1 cellular context compared by ENCODE assay signal in genomic region chr20:57400821-57401564, GRCh38.
TF ChIP-seq lines count a peak whose summit lies in the region.

No MANE protein-coding gene starts in this region.

TF ChIP-seq in HepG2, 621 proteins besides CTCF, POLR2A, EP300 and RAD21 (continued from another document):
- TF ChIP-seq SKIL (CRISPR knock-in tag; IDR thresholded peaks at IDR 0.05; ENCODE audit: borderline replicate concordance) (no peak), AGO2 (optimal IDR thresholded peaks at IDR 0.05; ENCODE audit: low read depth, low read length) (peak; percentile 35), ZNF549 (CRISPR knock-in tag; IDR thresholded peaks at IDR 0.05) (no peak), TERF1 (CRISPR knock-in tag; IDR thresholded peaks at IDR 0.05) (no peak), CCDC6 (CRISPR knock-in tag; IDR thresholded peaks at IDR 0.05) (no peak), ZNF552 (CRISPR knock-in tag; IDR thresholded peaks at IDR 0.05; ENCODE audit: borderline replicate concordance) (no peak), IKZF4 (CRISPR knock-in tag; IDR thresholded peaks at IDR 0.05; ENCODE audit: borderline replicate concordance, low read depth, not compliant biosample characterization) (no peak)
